Comparison of ENCODE assay signal across 8 cellular contexts in the genomic region with DNA sequence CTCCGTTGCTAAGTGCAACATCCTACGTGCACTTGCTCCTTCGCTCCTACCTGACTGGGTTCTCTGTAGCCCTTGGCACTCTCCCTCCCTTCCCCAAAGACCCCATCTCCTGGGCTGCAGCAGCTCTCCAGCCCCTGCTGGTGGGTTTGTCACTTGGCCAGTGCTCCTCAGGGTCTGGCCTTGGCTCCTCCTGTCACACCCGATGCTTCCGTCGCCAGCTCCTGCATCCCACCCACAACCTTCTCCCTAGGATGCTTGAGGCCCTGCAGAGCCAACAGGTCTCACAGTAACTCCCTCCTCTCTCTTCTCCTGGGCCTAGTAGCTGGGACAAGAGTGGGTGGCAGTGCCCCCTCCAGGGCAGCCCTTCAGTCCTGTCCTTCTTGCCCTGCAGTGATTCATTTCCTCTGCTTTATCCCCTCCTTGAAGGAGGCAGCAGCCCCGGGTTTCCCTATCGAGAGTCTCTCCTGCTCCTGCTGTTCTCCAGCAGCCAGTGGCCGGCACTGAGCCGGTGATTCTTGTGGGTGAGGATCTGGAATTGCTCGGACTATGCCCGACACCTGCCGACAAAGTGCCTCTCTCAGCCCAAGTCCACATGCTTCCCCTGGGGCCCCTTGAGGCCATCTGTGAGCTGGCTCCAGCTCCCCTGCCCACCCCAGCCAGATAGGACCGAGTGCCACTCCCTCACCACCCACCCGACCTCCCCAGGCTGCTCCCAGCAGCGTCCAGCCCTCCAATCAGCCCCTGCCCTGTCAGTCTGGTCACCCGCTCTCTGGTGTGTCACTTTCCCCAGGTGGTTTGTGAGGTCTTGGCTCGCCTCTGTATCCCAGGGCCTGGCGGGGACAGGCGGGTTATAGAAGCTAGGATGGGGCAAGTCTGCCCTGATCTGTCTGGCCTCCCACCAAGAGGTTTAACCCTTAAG. TPM values are rescaled to one million over a fixed set of nuclear protein-coding genes. Genes with fewer than 3 reads are reported as not detected.
DNase-seq lines count a peak whose midpoint lies in the region; ATAC-seq, FAIRE-seq and TF ChIP-seq lines count a peak whose summit lies in the region.

No MANE protein-coding gene starts in this region.

- peaks cover 15% of the 10 kb centered on the region for H3K4me1 Mint-ChIP-seq in GM23338
- H3K4me1 Mint-ChIP-seq in activated CD8-positive, alpha-beta T cell treated with anti-CD3 and anti-CD28 coated beads for 36 hours (ENCODE audit: low read depth) = peaks cover 12% of the 10 kb centered on the region

- H3K9me2 ChIP-seq in GM23338 (ENCODE audit: insufficient read depth) = no peaks in the 10 kb centered on the region

- intact Hi-C loops in activated CD8-positive, alpha-beta T cell treated with anti-CD3 and anti-CD28 coated beads for 36 hours (cut with micrococcal nuclease) = no loop called here
- intact Hi-C loops in kidney (cut with DNase I) = loop anchor here (10.0 kb wide), 1 partner anchor 81 kb away; no protein-coding TSS in a partner anchor

- no peak overlapping the region for H3K9ac ChIP-seq in kidney (ENCODE audit: low read length in 2 of 2)

- no peaks in the 10 kb centered on the region for H3K9me3 ChIP-seq in kidney (ENCODE audit: control insufficient read depth in 1 of 2, low read length in 2 of 2)

- peak overlapping the region; percentile 15; the same call in 1 of the 2 replicates for H3K27ac Mint-ChIP-seq in GM23338
- H3K27ac Mint-ChIP-seq in activated CD8-positive, alpha-beta T cell treated with anti-CD3 and anti-CD28 coated beads for 36 hours = no peak overlapping the region

- POLR2A ChIA-PET in AG04449 (lab: Yijun Ruan, JAX) = no interaction called here
- POLR2A ChIA-PET in activated CD8-positive, alpha-beta T cell treated with anti-CD3 and anti-CD28 coated beads for 36 hours (lab: Charles Lee) = interaction anchor here (1.4 kb wide), 1 partner anchor 12 kb away, joined by 3 read pairs; no protein-coding TSS in a partner anchor

- H3K4me1 ChIP-seq in GM23338 (ENCODE audit: insufficient read depth) (peaks cover 11% of the 10 kb centered on the region; the same call in 1 of the 2 replicates), kidney (ENCODE audit: control insufficient read depth in 1 of 2, insufficient read depth in 1 of 2, low read depth in 1 of 2, low read length in 2 of 2) (peaks cover 0 to 4% of the 10 kb centered on the region in 2 donors)

- H3K36me3 ChIP-seq in GM23338 (ENCODE audit: insufficient read depth) (0 out of 2 replicates have a peak, but pooled peaks cover 12% of the 10 kb centered on the region), kidney (ENCODE audit: control insufficient read depth in 1 of 2, insufficient read depth in 2 of 2, low read length in 2 of 2) (peaks cover 4 to 9% of the 10 kb centered on the region in 2 donors)

- CTCF ChIA-PET in AG04449 (lab: Yijun Ruan, JAX) = interaction anchor here (1.1 to 8.9 kb wide), 5 partner anchors 18 to 318 kb away, joined by 3 to 44 read pairs (median 3); no protein-coding TSS in a partner anchor
- CTCF ChIA-PET in activated CD8-positive, alpha-beta T cell treated with anti-CD3 and anti-CD28 coated beads for 36 hours (lab: Charles Lee) = interaction anchor here (0.9 to 1.4 kb wide), 4 partner anchors 12 to 319 kb away, joined by 3 to 4 read pairs (median 3); no protein-coding TSS in a partner anchor

- 0 out of 2 replicates have a peak, but pooled peaks cover 6% of the 10 kb centered on the region for H4K20me1 ChIP-seq in GM23338 (replicated peaks; ENCODE audit: insufficient read depth)

- H3K4me2 ChIP-seq in GM23338 = 0 out of 2 replicates have a peak overlapping the region, but pooled peaks have one; percentile 20

- no peak for FAIRE-seq in kidney (lab: Jason Lieb, UNC)

- DNase-seq in AG04449 (ENCODE audit: low read depth, low spot score) (no peak), GM23338 (ENCODE audit: low spot score) (peak; percentile 60), kidney (peak; percentile 73), AML-193 (lab: John Stamatoyannopoulos, UW) (no peak), OCI-M2 (lab: John Stamatoyannopoulos, UW; ENCODE audit: unreplicated experiment) (no peak), mucosa of gallbladder (ENCODE audit: low spot score) (no peak)
- DNase-seq in activated CD8-positive, alpha-beta T cell treated with anti-CD3 and anti-CD28 coated beads for 36 hours = no peak

- 0 out of 2 replicates have a peak, but pooled peaks cover 3% of the 10 kb centered on the region for H3F3A ChIP-seq in GM23338 (replicated peaks; ENCODE audit: low read depth)

- H2AFZ ChIP-seq in GM23338 = no peak overlapping the region

- no peaks in the 10 kb centered on the region for H3K79me2 ChIP-seq in GM23338 (replicated peaks; ENCODE audit: insufficient read depth)

- H3K4me3 ChIP-seq in AG04449 (ENCODE audit: low read depth, low read length) (no peak overlapping the region), GM23338 (no peak overlapping the region), kidney (ENCODE audit: low read length in 2 of 2) (no peak overlapping the region)

- ATAC-seq in GM23338 = peak; percentile 46
- peak; percentile 25 for ATAC-seq in activated CD8-positive, alpha-beta T cell treated with anti-CD3 and anti-CD28 coated beads for 36 hours
- ATAC-seq in GM21390 (IDR thresholded peaks at IDR 0.05; ENCODE audit: unreplicated experiment) = no peak

- TF ChIP-seq CTCF in AG04449 (IDR thresholded peaks at IDR 0.05; ENCODE audit: insufficient read depth, low read length, missing control alignments) = peak; percentile 6
- TF ChIP-seq CTCF in GM23338 (conservative IDR thresholded peaks at IDR 0.05; ENCODE audit: low read depth in 2 of 2) = peak; percentile 17 to 27; a peak in 2 of 4 replicates
- TF ChIP-seq CTCF in activated CD8-positive, alpha-beta T cell treated with anti-CD3 and anti-CD28 coated beads for 36 hours (IDR thresholded peaks at IDR 0.05) = no peak
- no peak for TF ChIP-seq CTCF in kidney (IDR thresholded peaks at IDR 0.05; ENCODE audit: borderline replicate concordance, extremely low read depth, insufficient read depth)

- no peaks in the 10 kb centered on the region for H3K27me3 ChIP-seq in GM23338 (ENCODE audit: insufficient read depth)

- H3K36me3 Mint-ChIP-seq in GM23338 (ENCODE audit: low read depth) = peaks cover 14% of the 10 kb centered on the region
- peaks cover 9% of the 10 kb centered on the region for H3K36me3 Mint-ChIP-seq in activated CD8-positive, alpha-beta T cell treated with anti-CD3 and anti-CD28 coated beads for 36 hours (ENCODE audit: low read depth)

- peak overlapping the region; percentile 52 for H3K27ac ChIP-seq in GM23338 (ENCODE audit: low read depth)
- no peak overlapping the region for H3K27ac ChIP-seq in kidney (ENCODE audit: low read depth in 2 of 2, low read length in 2 of 2)

- no peaks in the 10 kb centered on the region for H3K9me3 Mint-ChIP-seq in GM23338
- no peaks in the 10 kb centered on the region for H3K9me3 Mint-ChIP-seq in activated CD8-positive, alpha-beta T cell treated with anti-CD3 and anti-CD28 coated beads for 36 hours

- H3K27me3 Mint-ChIP-seq in GM23338 (ENCODE audit: insufficient read depth, low read depth, poor library complexity) = peaks cover 22% of the 10 kb centered on the region
- H3K27me3 Mint-ChIP-seq in activated CD8-positive, alpha-beta T cell treated with anti-CD3 and anti-CD28 coated beads for 36 hours = no peaks in the 10 kb centered on the region

- H3K4me3 Mint-ChIP-seq in GM23338 = no peak overlapping the region; the same call in 2 of the 3 replicates
- no peak overlapping the region for H3K4me3 Mint-ChIP-seq in activated CD8-positive, alpha-beta T cell treated with anti-CD3 and anti-CD28 coated beads for 36 hours

TF ChIP-seq in GM23338, 12 proteins besides CTCF, POLR2A, EP300 and RAD21 (continues in another document):
- TF ChIP-seq, protein P1, sequence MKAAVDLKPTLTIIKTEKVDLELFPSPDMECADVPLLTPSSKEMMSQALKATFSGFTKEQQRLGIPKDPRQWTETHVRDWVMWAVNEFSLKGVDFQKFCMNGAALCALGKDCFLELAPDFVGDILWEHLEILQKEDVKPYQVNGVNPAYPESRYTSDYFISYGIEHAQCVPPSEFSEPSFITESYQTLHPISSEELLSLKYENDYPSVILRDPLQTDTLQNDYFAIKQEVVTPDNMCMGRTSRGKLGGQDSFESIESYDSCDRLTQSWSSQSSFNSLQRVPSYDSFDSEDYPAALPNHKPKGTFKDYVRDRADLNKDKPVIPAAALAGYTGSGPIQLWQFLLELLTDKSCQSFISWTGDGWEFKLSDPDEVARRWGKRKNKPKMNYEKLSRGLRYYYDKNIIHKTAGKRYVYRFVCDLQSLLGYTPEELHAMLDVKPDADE (IDR thresholded peaks at IDR 0.05) = no peak
- TF ChIP-seq EZH2 (IDR thresholded peaks at IDR 0.05; ENCODE audit: low read depth, unreplicated experiment) (no peak), POLR2AphosphoS5 (IDR thresholded peaks at IDR 0.05; ENCODE audit: low read depth) (no peak), ZNF331 (CRISPR knock-in tag; IDR thresholded peaks at IDR 0.05; ENCODE audit: low read depth) (no peak), ZNF114 (CRISPR knock-in tag; IDR thresholded peaks at IDR 0.05) (no peak)

RNA-seq across cellular contexts. Expression of a gene that starts 3.8 kb away (rescaled TPM):
- total RNA-seq in GM23338 (2014; rRNA removed; shearing (Covaris generic)) = not detected in 2 replicates
- not detected in 2 replicates for polyA plus RNA-seq in GM23338 (2016; fragmentation: Nextera tagmentation; extraction: Ambion mirVana)
- total RNA-seq in activated CD8-positive, alpha-beta T cell treated with anti-CD3 and anti-CD28 coated beads for 36 hours = not detected
- total RNA-seq in kidney = not detected
- polyA plus RNA-seq in kidney (ENCODE audit: insufficient read depth, low read depth, low replicate concordance) = not detected
- not detected for total RNA-seq in mucosa of gallbladder

RNA-seq across cellular contexts. Expression of a gene that starts 17.1 kb away (rescaled TPM):
- total RNA-seq in GM23338 (2014; rRNA removed; shearing (Covaris generic)) = 286 and 301 TPM in 2 replicates
- polyA plus RNA-seq in GM23338 (2016; fragmentation: Nextera tagmentation; extraction: Ambion mirVana) = 324 and 339 TPM in 2 replicates
- 10 to 100 TPM; 63.9 to 72.6 TPM for total RNA-seq in activated CD8-positive, alpha-beta T cell treated with anti-CD3 and anti-CD28 coated beads for 36 hours
- 134 TPM for total RNA-seq in kidney
- polyA plus RNA-seq in kidney (ENCODE audit: insufficient read depth, low read depth, low replicate concordance) = 130 TPM
- total RNA-seq in mucosa of gallbladder = 68.8 TPM

Comparison
In these comparisons a context has a peak if more than half of its experiments do, and no peak if none do; other contexts are left out.
1. DNase-seq: peak in GM23338 (single experiment) and kidney (single experiment); none in AG04449 (single experiment), activated CD8-positive, alpha-beta T cell treated with anti-CD3 and anti-CD28 coated beads for 36 hours (single experiment), AML-193 (0 of 2), OCI-M2 (single experiment) and mucosa of gallbladder (single experiment).
2. CTCF ChIP-seq: peak in AG04449 (single experiment) and GM23338 (2 of 2); none in activated CD8-positive, alpha-beta T cell treated with anti-CD3 and anti-CD28 coated beads for 36 hours (single experiment) and kidney (single experiment).